In genomic region chr5:15513379-15513778, GRCh38 we compare ENCODE assay signal across 25 cellular contexts. TPM values are rescaled to one million over a fixed set of nuclear protein-coding genes. Genes with fewer than 3 reads are reported as not detected.
"Had no signal": no experiment of that assay in that cellular context is flagged by ENCODE, and none has a peak within 500 bp of the region (broad histone marks: within the 10 kb centered on the region; RNA-seq: fewer than 3 reads in every experiment).

No MANE protein-coding gene starts in this region.

- H3K27me3 ChIP-seq: left lung, pancreas, suprapubic skin, tibial artery, upper lobe of right lung had no signal

- DNase-seq: hippocampal formation; kidney glomerular epithelial cell; left cardiac atrium; left lung; lower lobe of right lung; mammary epithelial cell; mesenchymal stem cell; naive thymus-derived CD8-positive, alpha-beta T cell; nucleus accumbens; pancreas; posterior cingulate gyrus; retina; right cardiac atrium; stimulated activated CD4-positive, alpha-beta T cell treated with anti-CD3 and anti-CD28 coated beads, Interleukin-12 subunit alpha, Interleukin-12 subunit beta, amount 100 ng/mL, for 4 hours; stimulated activated CD4-positive, alpha-beta T cell treated with anti-CD3 and anti-CD28 coated beads, Interleukin-4, amount 100 ng/mL, for 24 hours; stimulated activated naive CD4-positive, alpha-beta T cell; tibial artery; trophoblast cell; upper lobe of right lung had no signal

- ATAC-seq: left cardiac atrium; left lung; lower lobe of right lung; naive thymus-derived CD8-positive, alpha-beta T cell; pancreas; right cardiac atrium; sciatic nerve; stimulated activated effector memory CD8-positive, alpha-beta T cell treated with anti-CD3 and anti-CD28 coated beads, Interleukin-12 subunit alpha, Interleukin-12 subunit beta, amount 100 ng/mL, for 72 hours; upper lobe of right lung had no signal

- H3K27ac ChIP-seq: left lung, lower lobe of right lung, pancreas, prostate gland, skin epidermis, suprapubic skin, thoracic aorta, tibial artery, upper lobe of right lung had no signal

- H3K4me3 ChIP-seq: left lung, lower lobe of right lung, pancreas, prostate gland, skin epidermis, suprapubic skin, thoracic aorta, tibial artery, upper lobe of right lung had no signal

- H3K36me3 ChIP-seq: left lung, lower lobe of right lung, pancreas, prostate gland, suprapubic skin, thoracic aorta, tibial artery, upper lobe of right lung had no signal

- H3K9me3 ChIP-seq: lower lobe of right lung, pancreas, prostate gland, suprapubic skin, thoracic aorta, tibial artery, upper lobe of right lung had no signal

- H3K4me1 ChIP-seq: left lung, pancreas, prostate gland had no signal

RNA-seq across cellular contexts. Expression of gene FBXL7, which starts 13.4 kb away (rescaled TPM):
- total RNA-seq: naive thymus-derived CD8-positive, alpha-beta T cell had no signal
